8 cellular contexts compared by ENCODE assay signal in genomic region chr1:27568247-27569087, GRCh38. TPM values are rescaled to one million over a fixed set of nuclear protein-coding genes. Genes with fewer than 3 reads are reported as not detected.
A peak's percentile ranks its signal among the peaks of the same experiment; 100 is the strongest.
DNase-seq lines count a peak whose midpoint lies in the region; ATAC-seq and TF ChIP-seq lines count a peak whose summit lies in the region.

No MANE protein-coding gene starts in this region.

- peak overlapping the region; percentile 32 for H3K4me3 ChIP-seq in colonic mucosa
- peak overlapping the region in 1 of 2 donors; percentile 36 for H3K4me3 ChIP-seq in left lung

- ATAC-seq in HG02973 (IDR thresholded peaks at IDR 0.05; ENCODE audit: unreplicated experiment) (peak; percentile 85), left lung (peak; percentile 91)

- DNase-seq in NCI-H524 (lab: John Stamatoyannopoulos, UW) = peak; percentile 43 to 77
- no peak for DNase-seq in NCI-H524 treated with DMSO at 0.1 percent for 48 hours (lab: John Stamatoyannopoulos, UW)
- DNase-seq in NCI-H2171 (lab: John Stamatoyannopoulos, UW) = peak; percentile 92
- DNase-seq in activated CD4-positive, alpha-beta T cell treated with anti-CD3 and anti-CD28 coated beads for 4 hours = peak; percentile 91 to 93
- peak; percentile 98 for DNase-seq in colonic mucosa
- peak; percentile 96 to 99 for DNase-seq in left lung
- peak; percentile 90 for DNase-seq in stimulated activated CD4-positive, alpha-beta T cell treated with anti-CD3 and anti-CD28 coated beads, Interleukin-4, amount 100 ng/mL, for 24 hours

- peak overlapping the region; percentile 66 to 80 for H3K9ac ChIP-seq in colonic mucosa (ENCODE audit: low read depth in 2 of 2, low read length in 2 of 2)

- H3K4me1 ChIP-seq in colonic mucosa = peaks cover 35% of the 10 kb centered on the region
- peaks cover 69 to 84% of the 10 kb centered on the region in 2 donors for H3K4me1 ChIP-seq in left lung

- H3K27me3 ChIP-seq in colonic mucosa = no peaks in the 10 kb centered on the region
- no peaks in the 10 kb centered on the region for H3K27me3 ChIP-seq in left lung

- no peaks in the 10 kb centered on the region for H3K9me3 ChIP-seq in colonic mucosa
- H3K9me3 ChIP-seq in left lung = no peaks in the 10 kb centered on the region

- H3K27ac ChIP-seq in colonic mucosa (peak overlapping the region; percentile 67), left lung (peak overlapping the region; percentile 57 to 80)

- intact Hi-C loops in colonic mucosa (cut with DNase I) = no loop called here
- intact Hi-C loops in left lung (cut with DNase I) = no loop called here

- H3K36me3 ChIP-seq in colonic mucosa (no peaks in the 10 kb centered on the region), left lung (no peaks in the 10 kb centered on the region)

- TF ChIP-seq CTCF in colonic mucosa (IDR thresholded peaks at IDR 0.05) (peak; percentile 65), left lung (IDR thresholded peaks at IDR 0.05) (peak; percentile 57 to 87)

RNA-seq across cellular contexts. Expression of gene AHDC1, which starts 35.5 kb away (rescaled TPM):
- total RNA-seq in colonic mucosa (10 to 100 TPM; 18.4 to 26.8 TPM), left lung (10 to 100 TPM; 35.5 to 38.0 TPM)
